8 cellular contexts compared by ENCODE assay signal in the genomic region with DNA sequence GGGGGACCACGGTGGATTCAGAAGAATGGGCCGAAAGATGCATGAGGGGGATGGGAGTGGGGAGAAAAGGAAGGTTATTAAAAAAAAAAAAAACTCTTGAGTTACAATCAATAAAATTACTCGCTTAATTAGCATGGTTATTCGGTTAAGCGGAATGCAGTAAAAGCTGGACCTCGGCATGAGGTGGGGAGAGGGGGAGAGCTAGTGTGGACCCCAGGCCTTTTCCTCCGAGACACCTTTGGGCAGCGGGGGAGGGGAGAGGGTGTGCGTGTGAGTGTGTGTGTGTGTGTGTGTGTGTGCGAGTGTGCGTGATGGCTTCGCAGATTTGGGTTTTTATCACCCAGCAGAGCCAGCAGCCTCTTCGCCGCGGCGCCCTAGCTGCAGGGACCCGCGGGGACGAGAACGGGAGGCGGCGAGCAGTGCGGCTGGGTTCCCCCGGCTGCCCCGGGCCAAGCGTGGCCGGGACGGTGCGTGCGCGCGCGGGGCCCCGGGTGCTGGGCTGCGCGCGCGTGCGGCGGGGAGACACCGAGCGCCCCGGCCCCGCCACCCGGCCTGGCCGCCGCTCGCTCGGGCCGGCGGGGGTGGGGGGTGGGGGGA. TPM values are rescaled to one million over a fixed set of nuclear protein-coding genes. Genes with fewer than 3 reads are reported as not detected.
DNase-seq lines count a peak whose midpoint lies in the region; ATAC-seq and TF ChIP-seq lines count a peak whose summit lies in the region.

No MANE protein-coding gene starts in this region.

- peaks cover 6% of the 10 kb centered on the region for H3K36me3 ChIP-seq in SJSA1

- H3K4me3 ChIP-seq in SJSA1 = peak overlapping the region; percentile 65

- DNase-seq in ELR (ENCODE audit: low read depth) (peak; percentile 49), SJSA1 (ENCODE audit: low read depth in 1 of 2, low spot score in 2 of 2) (peak in 1 of 2 experiments; percentile 84), fibroblast of gingiva (ENCODE audit: low read depth) (peak; percentile 54), retina (peak; percentile 81), erythroblast (lab: John Stamatoyannopoulos, UW) (no peak)
- DNase-seq in stimulated activated CD4-positive, alpha-beta T cell treated with anti-CD3 and anti-CD28 coated beads, Interleukin-4, amount 100 ng/mL, for 24 hours = no peak
- no peak for DNase-seq in stimulated activated CD4-positive, alpha-beta T cell treated with anti-CD3 and anti-CD28 coated beads, Interleukin-2, amount 100 ng/mL, for 24 hours

- H3K27ac ChIP-seq in SJSA1 = peak overlapping the region; percentile 82

- ATAC-seq in GM19328 (IDR thresholded peaks at IDR 0.05; ENCODE audit: unreplicated experiment) = no peak

- H3K27me3 ChIP-seq in SJSA1 (replicated peaks) = no peaks in the 10 kb centered on the region

- H3K9me3 ChIP-seq in SJSA1 (replicated peaks) = no peaks in the 10 kb centered on the region

- TF ChIP-seq POLR2A in erythroblast (IDR thresholded peaks at IDR 0.05; ENCODE audit: low read length) = no peak

- H3K4me1 ChIP-seq in SJSA1 (replicated peaks) = peaks cover 55% of the 10 kb centered on the region

RNA-seq across cellular contexts. Expression of a gene that starts 3.7 kb away (rescaled TPM):
- 5.7 and 6.6 TPM in 2 replicates for total RNA-seq in SJSA1 (2014; rRNA removed; shearing (Covaris generic))

Comparison
In these comparisons a context has a peak if more than half of its experiments do, and no peak if none do; other contexts are left out.
1. DNase-seq: peak in ELR (single experiment), fibroblast of gingiva (single experiment) and retina (single experiment); none in stimulated activated CD4-positive, alpha-beta T cell treated with anti-CD3 and anti-CD28 coated beads, Interleukin-4, amount 100 ng/mL, for 24 hours (single experiment), erythroblast (0 of 2) and stimulated activated CD4-positive, alpha-beta T cell treated with anti-CD3 and anti-CD28 coated beads, Interleukin-2, amount 100 ng/mL, for 24 hours (0 of 2).